In the genomic region with DNA sequence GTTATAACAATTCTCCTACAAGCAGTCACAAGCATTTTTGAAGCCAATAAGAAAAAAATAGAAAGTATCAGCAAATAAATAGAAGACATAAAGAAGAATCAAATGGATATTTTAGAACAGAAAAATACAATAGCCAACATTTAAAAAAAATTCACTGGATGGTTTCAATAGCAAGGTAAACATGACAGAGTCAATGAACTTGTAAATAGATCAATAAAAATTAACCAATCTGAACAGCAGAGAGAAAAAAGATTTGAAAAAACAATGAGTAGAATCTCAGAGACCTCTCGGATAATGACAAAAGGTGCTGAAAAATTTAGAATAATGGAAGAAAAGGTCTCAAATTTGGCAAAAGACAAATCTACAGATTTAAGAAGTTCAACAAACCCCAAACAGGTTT, we compare ENCODE assay signal across 17 cellular contexts.
"Had no signal": no experiment of that assay in that cellular context is flagged by ENCODE, and none has a peak within 500 bp of the region (broad histone marks: within the 10 kb centered on the region; RNA-seq: fewer than 3 reads in every experiment).

No MANE protein-coding gene starts in this region.

- H3K4me1 ChIP-seq: body of pancreas, parathyroid adenoma, thyroid gland had no signal

- DNase-seq: activated CD8-positive, alpha-beta T cell treated with anti-CD3 and anti-CD28 coated beads for 36 hours; amniotic stem cell; body of pancreas; caudate nucleus; foreskin fibroblast; midbrain; stimulated activated CD4-positive, alpha-beta T cell treated with anti-CD3 and anti-CD28 coated beads, Interleukin-2, amount 100 ng/mL, for 48 hours; T-helper 17 cell; thyroid gland; WERI-Rb-1 had no signal

- H3K27me3 ChIP-seq: body of pancreas, thyroid gland had no signal

- H3K36me3 ChIP-seq: thyroid gland, WERI-Rb-1 had no signal

- H3K27ac Mint-ChIP-seq: activated CD8-positive, alpha-beta T cell treated with anti-CD3 and anti-CD28 coated beads for 36 hours; activated T-helper 1 cell treated with anti-CD3 and anti-CD28 coated beads, Interleukin-12 subunit alpha, Interleukin-12 subunit beta, Interleukin-2, Interleukin-4 antibody, amounts not matched to agents 30 ng/mL and 10 ng/mL and 1 ng/mL, durations not matched to agents 14 hours and 24 hours and 36 hours; stimulated activated memory B cell treated with anti-CD40 and anti-IgM and Interleukin-4, amounts not matched to agents 10 μg/mL and 1 μg/mL and 100 μg/mL, for 72 hours; T-helper 17 cell had no signal

- H3K27ac ChIP-seq: body of pancreas, parathyroid adenoma, WERI-Rb-1 had no signal

- H3K9ac ChIP-seq: parathyroid adenoma had no signal

- H3K27me3 Mint-ChIP-seq: activated CD8-positive, alpha-beta T cell treated with anti-CD3 and anti-CD28 coated beads for 36 hours; stimulated activated memory B cell treated with anti-CD40 and anti-IgM and Interleukin-4, amounts not matched to agents 10 μg/mL and 1 μg/mL and 100 μg/mL, for 72 hours; T-helper 17 cell had no signal

- H3K4me3 ChIP-seq: body of pancreas, lung, thyroid gland had no signal

- ATAC-seq: activated CD8-positive, alpha-beta T cell treated with anti-CD3 and anti-CD28 coated beads for 36 hours; body of pancreas; stimulated activated memory B cell treated with anti-CD40 and anti-IgM and Interleukin-4, amounts not matched to agents 10 μg/mL and 1 μg/mL and 100 μg/mL, for 72 hours; T-helper 17 cell had no signal

- H3K79me2 ChIP-seq: parathyroid adenoma had no signal

- H3K4me3 Mint-ChIP-seq: activated CD8-positive, alpha-beta T cell treated with anti-CD3 and anti-CD28 coated beads for 36 hours; activated T-helper 1 cell treated with anti-CD3 and anti-CD28 coated beads, Interleukin-12 subunit alpha, Interleukin-12 subunit beta, Interleukin-2, Interleukin-4 antibody, amounts not matched to agents 30 ng/mL and 10 ng/mL and 1 ng/mL, durations not matched to agents 14 hours and 24 hours and 36 hours; stimulated activated memory B cell treated with anti-CD40 and anti-IgM and Interleukin-4, amounts not matched to agents 10 μg/mL and 1 μg/mL and 100 μg/mL, for 72 hours; T-helper 17 cell had no signal

- H2AFZ ChIP-seq: parathyroid adenoma had no signal

- FAIRE-seq: colon, endometrium, urothelium cell line had no signal

- H3K9me3 ChIP-seq: body of pancreas, thyroid gland had no signal
